In the genomic region with DNA sequence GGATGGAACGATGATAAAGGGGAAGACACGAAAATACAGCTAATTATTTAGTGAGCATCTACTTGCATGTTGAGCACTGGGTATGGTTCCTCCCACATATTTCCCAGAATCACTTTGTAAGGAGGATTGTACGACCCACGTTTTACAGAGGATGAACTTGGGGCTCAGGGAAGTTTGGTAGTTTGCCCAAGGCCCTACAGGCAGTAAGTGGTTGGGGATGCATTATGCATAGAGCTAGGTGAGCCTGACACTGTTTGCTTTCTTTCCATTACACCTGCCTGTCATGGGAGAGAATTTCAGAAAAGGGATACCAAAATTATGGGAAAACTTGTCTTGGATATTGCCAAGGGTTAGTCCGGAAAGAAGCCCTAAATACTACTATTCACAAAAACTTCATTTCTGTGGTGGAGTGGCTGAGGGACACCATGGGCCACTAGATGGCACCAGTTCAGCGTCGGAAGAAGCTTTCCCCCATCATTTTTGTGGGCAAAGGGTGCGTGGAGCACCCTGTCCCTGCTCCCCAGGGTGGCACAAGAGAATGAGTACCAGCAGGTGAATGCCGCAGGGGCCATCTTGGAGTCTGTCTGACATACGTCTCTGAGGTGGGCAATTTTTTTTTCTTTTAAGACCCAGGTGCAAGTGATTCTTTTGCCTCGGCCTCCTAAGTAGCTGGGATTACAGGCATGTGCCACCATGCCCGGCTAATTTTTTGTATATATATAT, we compare ENCODE assay signal across 9 cellular contexts. TPM values are rescaled to one million over a fixed set of nuclear protein-coding genes. Genes with fewer than 3 reads are reported as not detected.
DNase-seq lines count a peak whose midpoint lies in the region; ATAC-seq, FAIRE-seq and TF ChIP-seq lines count a peak whose summit lies in the region.
"Had no signal": no experiment of that assay in that cellular context is flagged by ENCODE, and none has a peak within 500 bp of the region (broad histone marks: within the 10 kb centered on the region; RNA-seq: fewer than 3 reads in every experiment).

No MANE protein-coding gene starts in this region.

- no peak overlapping the region for H3K23ac ChIP-seq in H1 (ENCODE audit: insufficient read length)

- no peak overlapping the region for H2AFZ ChIP-seq in H1 (ENCODE audit: low read length)

- H3K4me3 ChIP-seq in HAP-1 (no peak overlapping the region), H1 (ENCODE audit: extremely low read depth in 1 of 4, insufficient read depth in 2 of 4, low read depth in 3 of 4, low read length in 4 of 4) (no peak overlapping the region), testis (no peak overlapping the region)

- H3K36me3 Mint-ChIP-seq in naive B cell: no peaks in the 10 kb centered on the region

- no peaks in the 10 kb centered on the region for H3K79me2 ChIP-seq in H1 (ENCODE audit: control insufficient read depth in 1 of 2, insufficient read depth in 2 of 2, low read length in 2 of 2)

- peak overlapping the region; percentile 27 for H4K91ac ChIP-seq in H1 (replicated peaks; ENCODE audit: insufficient read length, low read length)

- no peak overlapping the region for H2BK5ac ChIP-seq in H1 (ENCODE audit: low read depth, low read length)

- H3K27me3 ChIP-seq in HAP-1 (ENCODE audit: low read depth) (no peaks in the 10 kb centered on the region), H1 (replicated peaks in 1 of 4; ENCODE audit: control insufficient read depth in 3 of 4, extremely low read depth in 1 of 4, insufficient read depth in 3 of 4, low read length in 3 of 4) (no peaks in the 10 kb centered on the region), testis (no peaks in the 10 kb centered on the region)

- intact Hi-C loops in testis (cut with DNase I; ENCODE audit: low total_unique reads): no loop called here

- no peak overlapping the region for H2BK12ac ChIP-seq in H1 (ENCODE audit: low read depth, low read length)

- peak overlapping the region in 1 of 6 donors; percentile 67 for H3K27ac Mint-ChIP-seq in naive B cell

- H3K56ac ChIP-seq in H1 (replicated peaks; ENCODE audit: insufficient read length, low read depth, low read length): no peak overlapping the region

- no peaks in the 10 kb centered on the region for H3K23me2 ChIP-seq in H1 (ENCODE audit: low read depth, low read length)

- ATAC-seq in naive B cell (ENCODE audit: low read depth in 2 of 2): peak; percentile 69 to 72
- ATAC-seq in GM21529 (IDR thresholded peaks at IDR 0.05; ENCODE audit: unreplicated experiment): no peak

- no peak overlapping the region for H3K4me3 Mint-ChIP-seq in naive B cell

- H4K20me1 ChIP-seq in H1 (replicated peaks in 1 of 2; ENCODE audit: control insufficient read depth in 1 of 2, insufficient read depth in 2 of 2, low read length in 2 of 2): no peaks in the 10 kb centered on the region

- no peak for TF ChIP-seq POLR2A in H1 (IDR thresholded peaks at IDR 0.05; ENCODE audit: control extremely low read depth in 1 of 2, low read depth in 2 of 2, low read length in 2 of 2)
- no peak for TF ChIP-seq POLR2A in testis (IDR thresholded peaks at IDR 0.05)

- 55% methylated on average over 12 of the region's 12 CpGs; no CpG with 5 or more reads in 1 of the 2 experiments for WGBS in H1 (ENCODE audit: extremely low coverage in 1 of 2, insufficient coverage in 1 of 2, insufficient read length in 1 of 2, insufficient replicate concordance in 2 of 2, low coverage in 1 of 2, low lambda C conversion rate in 2 of 2, missing lambda C conversion rate in 1 of 2), 2 experiments
- whole genome bisulfite sequencing in testis, 2 donors: 48 to 61% methylated on average over 12 of the region's 12 CpGs

- peak overlapping the region; percentile 1; the same call in 1 of the 2 replicates for H2BK20ac ChIP-seq in H1 (ENCODE audit: low read length)

- POLR2A ChIA-PET in H1 (lab: Charles Lee; ENCODE audit: partially characterized antibody): interaction anchor here (0.5 to 1.7 kb wide), 3 partner anchors 9 to 272 kb away, joined by 3 to 5 read pairs (median 3); no protein-coding TSS in a partner anchor

- TF ChIP-seq EP300 in H1 (IDR thresholded peaks at IDR 0.05; ENCODE audit: borderline replicate concordance in 1 of 2, low read depth in 2 of 2, low read length in 2 of 2): no peak

- no peak overlapping the region for H2BK15ac ChIP-seq in H1 (ENCODE audit: low read length)

- no peak overlapping the region for H3K14ac ChIP-seq in H1 (ENCODE audit: insufficient read length)

- H3K18ac ChIP-seq in H1 (ENCODE audit: extremely low read depth, low read length): no peak overlapping the region

- H3K4me1 Mint-ChIP-seq in naive B cell: no peaks in the 10 kb centered on the region

- H3K79me1 ChIP-seq in H1 (ENCODE audit: low read depth, low read length): no peaks in the 10 kb centered on the region

- peaks cover 5% of the 10 kb centered on the region; the same call in 1 of the 2 replicates for H3K4me1 ChIP-seq in HAP-1
- peaks cover 0 to 2% (median 0%) of the 10 kb centered on the region in 4 experiments; a peak in 1 of 7 replicates for H3K4me1 ChIP-seq in H1 (replicated peaks in 1 of 4; ENCODE audit: control insufficient read depth in 3 of 4, insufficient read depth in 4 of 4, low read length in 3 of 4)
- H3K4me1 ChIP-seq in testis: no peaks in the 10 kb centered on the region

- H3K9ac ChIP-seq in H1 (replicated peaks in 1 of 4; ENCODE audit: extremely low read depth in 1 of 4, low read depth in 3 of 4, low read length in 3 of 4): no peak overlapping the region

- TF ChIP-seq CTCF in H1 (IDR thresholded peaks at IDR 0.05; ENCODE audit: control extremely low read depth in 1 of 3, insufficient read depth in 1 of 3, low read depth in 1 of 3, low read length in 3 of 3) (peak; percentile 79 to 91 (median 79)), testis (IDR thresholded peaks at IDR 0.05) (peak; percentile 23 to 70 (median 42))

- no peak overlapping the region for H2BK120ac ChIP-seq in H1 (replicated peaks; ENCODE audit: low read depth, low read length)

- peaks cover 16 to 26% (median 20%) of the 10 kb centered on the region in 3 donors for H3K27me3 Mint-ChIP-seq in naive B cell

- H3K36me3 ChIP-seq in HAP-1 (replicated peaks): no peaks in the 10 kb centered on the region
- H3K36me3 ChIP-seq in H1 (ENCODE audit: control insufficient read depth in 2 of 4, insufficient read depth in 4 of 4, low read length in 3 of 4): no peaks in the 10 kb centered on the region
- no peaks in the 10 kb centered on the region for H3K36me3 ChIP-seq in testis (ENCODE audit: low read depth, missing control alignments)

- H3K27ac ChIP-seq in H1 (ENCODE audit: low read depth, low read length) (no peak overlapping the region), testis (no peak overlapping the region)

- no peak overlapping the region for H3K4me2 ChIP-seq in H1 (ENCODE audit: insufficient read depth in 1 of 2, low read depth in 2 of 2, low read length in 2 of 2)

- FAIRE-seq in H1 (lab: Jason Lieb, UNC): peak; percentile 80
- FAIRE-seq: islet of Langerhans had no signal

- in situ Hi-C loops in HAP-1 (cut with MboI; ENCODE audit: low sequenced_read_pairs): loop anchor here (5.0 kb wide), 1 partner anchor 347 kb away; no protein-coding TSS in a partner anchor

- H3K9me3 ChIP-seq in HAP-1 (no peaks in the 10 kb centered on the region), H1 (ENCODE audit: insufficient read depth in 2 of 2, low read depth in 1 of 2, low read length in 1 of 2) (no peaks in the 10 kb centered on the region), testis (no peaks in the 10 kb centered on the region)

- no peaks in the 10 kb centered on the region for H3K9me3 Mint-ChIP-seq in naive B cell

- H4K5ac ChIP-seq in H1 (ENCODE audit: insufficient read length, low read depth, low read length): no peak overlapping the region

- H3K4ac ChIP-seq in H1 (replicated peaks; ENCODE audit: insufficient read length, low read depth, low read length): no peak overlapping the region

- DNase-seq in AML-193 (lab: John Stamatoyannopoulos, UW) (peak; percentile 33 to 34), HAP-1 (ENCODE audit: low spot score in 2 of 2) (peak; percentile 59 to 75), NCI-H526 (lab: John Stamatoyannopoulos, UW) (peak; percentile 45 to 85), H1 (ENCODE audit: low read depth in 1 of 2, low spot score in 2 of 2) (peak in 1 of 2 experiments; percentile 71), naive B cell (peak; percentile 36), testis (peak; percentile 55)
- peak; percentile 50 to 56 for DNase-seq in activated CD4-positive, alpha-beta T cell treated with anti-CD3 and anti-CD28 coated beads, Interleukin-2, amount 50 U/mL, for 48 hours

- CTCF ChIA-PET in H1 (lab: Charles Lee; ENCODE audit: partially characterized antibody): interaction anchor here (0.7 to 5.8 kb wide), 58 partner anchors 9 to 697 kb away, joined by 3 to 82 read pairs (median 4); no protein-coding TSS in a partner anchor

- no peak overlapping the region for H2AK5ac ChIP-seq in H1 (ENCODE audit: low read depth, low read length)

- no peak overlapping the region for H4K8ac ChIP-seq in H1 (ENCODE audit: extremely low read depth, insufficient read depth, low read length)

- peak; percentile 95 to 97 for TF ChIP-seq RAD21 in H1 (IDR thresholded peaks at IDR 0.05 in 1 of 2, conservative IDR thresholded peaks at IDR 0.05 in 1 of 2; ENCODE audit: low read depth in 2 of 2, low read length in 2 of 2)

RNA-seq across cellular contexts. Expression of a gene that starts 18.3 kb away (rescaled TPM):
- 2,692 and 2,707 TPM in 2 replicates for total RNA-seq in H1 (2021; fragmentation: NEBNext Ultra II Directional; extraction: Animal tissue kit (Norgen Biotek cat#: 25700))
- 2,550 and 4,330 TPM in 2 replicates for polyA plus RNA-seq in H1 (2011; rRNA removed)
- 4,763 TPM for polyA plus RNA-seq in H1 (2011; cell fraction: cytosol; rRNA removed)
- 1,813 TPM for polyA plus RNA-seq in H1 (2011; cell fraction: nucleus; rRNA removed)
- 3,622 to 5,232 TPM (median 4,180 TPM) in 4 replicates for polyA plus RNA-seq in H1 (2012, experiment 1 of 2)
- 1,892 TPM for polyA plus RNA-seq in H1 (2012, experiment 2 of 2)
- 4,430 TPM for polyA plus RNA-seq in H1 (2013, experiment 1 of 2)
- 4,563 TPM for polyA plus RNA-seq in H1 (2013, experiment 2 of 2)
- 1,374 and 2,105 TPM in 2 replicates for polyA minus RNA-seq in H1 (2011; rRNA and poly(A)+ RNA removed)
- polyA minus RNA-seq in H1 (2011; cell fraction: cytosol; rRNA and poly(A)+ RNA removed): 674 TPM
- polyA minus RNA-seq in H1 (2011; cell fraction: nucleus; rRNA and poly(A)+ RNA removed): 1,076 TPM
- 1,000 to 10,000 TPM; 1,070 to 1,999 (median 1,663) TPM for polyA plus RNA-seq in naive B cell (ENCODE audit: low read depth in 6 of 6)
- total RNA-seq in testis: 100 to 1,000 TPM; 613 to 895 TPM
- polyA plus RNA-seq in testis (ENCODE audit: insufficient read depth, low read depth, low replicate concordance): 1,060 TPM

RNA-seq across cellular contexts. Expression of a gene that starts 23.5 kb away (rescaled TPM):
- 20.1 and 22.9 TPM in 2 replicates for total RNA-seq in H1 (2021; fragmentation: NEBNext Ultra II Directional; extraction: Animal tissue kit (Norgen Biotek cat#: 25700))
- polyA plus RNA-seq in H1 (2011; rRNA removed) (14.9 and 17.3 TPM in 2 replicates), naive B cell (ENCODE audit: low read depth in 6 of 6) (100 to 1,000 TPM; 106 to 205 (median 114) TPM), testis (ENCODE audit: insufficient read depth, low read depth, low replicate concordance) (80.9 TPM)
- polyA plus RNA-seq in H1 (2011; cell fraction: cytosol; rRNA removed): 21.1 TPM
- 11.5 TPM for polyA plus RNA-seq in H1 (2011; cell fraction: nucleus; rRNA removed)
- 5.7 to 9.1 TPM (median 8.2 TPM) in 4 replicates for polyA plus RNA-seq in H1 (2012, experiment 1 of 2)
- 17.5 TPM for polyA plus RNA-seq in H1 (2012, experiment 2 of 2)
- polyA plus RNA-seq in H1 (2013, experiment 1 of 2): 39.6 TPM
- polyA plus RNA-seq in H1 (2013, experiment 2 of 2): 42.4 TPM
- polyA minus RNA-seq in H1 (2011; rRNA and poly(A)+ RNA removed): 1.1 and 1.7 TPM in 2 replicates
- 8.6 TPM for polyA minus RNA-seq in H1 (2011; cell fraction: cytosol; rRNA and poly(A)+ RNA removed)
- polyA minus RNA-seq in H1 (2011; cell fraction: nucleus; rRNA and poly(A)+ RNA removed): 6.0 TPM
- total RNA-seq in testis: 10 to 100 TPM; 51.0 to 60.6 TPM

RNA-seq across cellular contexts. Expression of a gene that starts 50.1 kb away (rescaled TPM):
- total RNA-seq in H1 (2021; fragmentation: NEBNext Ultra II Directional; extraction: Animal tissue kit (Norgen Biotek cat#: 25700)): 60.7 and 63.8 TPM in 2 replicates
- polyA plus RNA-seq in H1 (2011; rRNA removed) (25.5 and 32.9 TPM in 2 replicates), naive B cell (ENCODE audit: low read depth in 6 of 6) (10 to 100 TPM; 23.7 to 45.4 (median 36.9) TPM), testis (ENCODE audit: insufficient read depth, low read depth, low replicate concordance) (110 TPM)
- 29.7 TPM for polyA plus RNA-seq in H1 (2011; cell fraction: cytosol; rRNA removed)
- 26.4 TPM for polyA plus RNA-seq in H1 (2011; cell fraction: nucleus; rRNA removed)
- 29.7 to 50.9 TPM (median 34.3 TPM) in 4 replicates for polyA plus RNA-seq in H1 (2012, experiment 1 of 2)
- polyA plus RNA-seq in H1 (2012, experiment 2 of 2): 4.5 TPM
- 36.2 TPM for polyA plus RNA-seq in H1 (2013, experiment 1 of 2)
- 34.9 TPM for polyA plus RNA-seq in H1 (2013, experiment 2 of 2)
- 79.1 and 91.3 TPM in 2 replicates for polyA minus RNA-seq in H1 (2011; rRNA and poly(A)+ RNA removed)
- polyA minus RNA-seq in H1 (2011; cell fraction: cytosol; rRNA and poly(A)+ RNA removed): 50.1 TPM
- 183 TPM for polyA minus RNA-seq in H1 (2011; cell fraction: nucleus; rRNA and poly(A)+ RNA removed)
- 100 to 1,000 TPM in 1 of 2 donors, 10 to 100 TPM in 1; 61.3 to 104 TPM for total RNA-seq in testis

RNA-seq across cellular contexts. Expression of a gene that starts 51.3 kb away (rescaled TPM):
- 9.8 and 11.8 TPM in 2 replicates for total RNA-seq in H1 (2021; fragmentation: NEBNext Ultra II Directional; extraction: Animal tissue kit (Norgen Biotek cat#: 25700))
- 8.3 and 9.2 TPM in 2 replicates for polyA plus RNA-seq in H1 (2011; rRNA removed)
- 9.2 TPM for polyA plus RNA-seq in H1 (2011; cell fraction: cytosol; rRNA removed)
- 12.6 TPM for polyA plus RNA-seq in H1 (2011; cell fraction: nucleus; rRNA removed)
- 9.5 to 11.9 TPM (median 9.9 TPM) in 4 replicates for polyA plus RNA-seq in H1 (2012, experiment 1 of 2)
- polyA plus RNA-seq in H1 (2012, experiment 2 of 2): 2.6 TPM
- 11.7 TPM for polyA plus RNA-seq in H1 (2013, experiment 1 of 2)
- 13.4 TPM for polyA plus RNA-seq in H1 (2013, experiment 2 of 2)
- polyA minus RNA-seq in H1 (2011; rRNA and poly(A)+ RNA removed): 21.1 and 36.4 TPM in 2 replicates
- 8.1 TPM for polyA minus RNA-seq in H1 (2011; cell fraction: cytosol; rRNA and poly(A)+ RNA removed)
- polyA minus RNA-seq in H1 (2011; cell fraction: nucleus; rRNA and poly(A)+ RNA removed): 14.5 TPM
- not detected for polyA plus RNA-seq in naive B cell (ENCODE audit: low read depth in 6 of 6)
- 10 to 100 TPM; 25.4 to 48.0 TPM for total RNA-seq in testis
- 35.2 TPM for polyA plus RNA-seq in testis (ENCODE audit: insufficient read depth, low read depth, low replicate concordance)
